ENCODE assay signal across 26 cellular contexts in genomic region chr21:44951186-44951915, GRCh38. TPM values are rescaled to one million over a fixed set of nuclear protein-coding genes. Genes with fewer than 3 reads are reported as not detected.
DNase-seq lines count a peak whose midpoint lies in the region; ATAC-seq, FAIRE-seq and TF ChIP-seq lines count a peak whose summit lies in the region.
"Had no signal": no experiment of that assay in that cellular context is flagged by ENCODE, and none has a peak within 500 bp of the region (broad histone marks: within the 10 kb centered on the region; RNA-seq: fewer than 3 reads in every experiment).

No MANE protein-coding gene starts in this region.

- H3K23ac ChIP-seq in trophoblast cell (ENCODE audit: low read length): no peak overlapping the region

- CTCF ChIA-PET in HepG2 (lab: Yijun Ruan, JAX; ENCODE audit: low intra/inter-chr PET ratio, low total read pairs): no interaction called here

- TF ChIP-seq RAD21 in HepG2 (CRISPR knock-in tag; IDR thresholded peaks at IDR 0.05): no peak

- H2BK5ac ChIP-seq in trophoblast cell (ENCODE audit: low read depth, low read length, poor library complexity): no peak overlapping the region

- no peak overlapping the region for H2BK12ac ChIP-seq in trophoblast cell (ENCODE audit: low read length)

- H3K36me3 ChIP-seq in right lobe of liver (no peaks in the 10 kb centered on the region), HepG2 (replicated peaks in 1 of 2; ENCODE audit: control insufficient read depth in 1 of 2, insufficient read depth in 2 of 2, low read length in 2 of 2) (peaks cover 21 to 61% of the 10 kb centered on the region in 2 experiments; a peak in 4 of 5 replicates), gastroesophageal sphincter (peaks cover 0 to 29% of the 10 kb centered on the region in 2 donors), trophoblast cell (ENCODE audit: control insufficient read depth in 1 of 2, insufficient read depth in 2 of 2, low read length in 2 of 2) (peaks cover 34 to 42% of the 10 kb centered on the region in 2 experiments), BE2C (peaks cover 57% of the 10 kb centered on the region)
- H3K36me3 ChIP-seq: breast epithelium had no signal

- H3K27ac ChIP-seq in right lobe of liver (peak overlapping the region in 1 of 3 donors; percentile 39), HepG2 (ENCODE audit: extremely low read length, insufficient read depth, low read length) (no peak overlapping the region), gastroesophageal sphincter (peak overlapping the region in 3 of 4 donors; percentile 31 to 85 (median 81)), trophoblast cell (ENCODE audit: low read depth, low read length) (no peak overlapping the region)
- H3K27ac ChIP-seq: Peyer's patch, SJCRH30 had no signal

- ATAC-seq in right lobe of liver: peak in 3 of 4 donors; percentile 44 to 69 (median 55)
- ATAC-seq in HepG2: no peak
- no peak for ATAC-seq in gastroesophageal sphincter
- ATAC-seq in GM19455 (IDR thresholded peaks at IDR 0.05; ENCODE audit: unreplicated experiment): no peak
- ATAC-seq in HG03196 (IDR thresholded peaks at IDR 0.05; ENCODE audit: unreplicated experiment): no peak
- ATAC-seq: activated CD4-positive, alpha-beta T cell treated with anti-CD3 and anti-CD28 coated beads for 36 hours; activated naive CD4-positive, alpha-beta T cell treated with anti-CD3 and anti-CD28 coated beads, Interleukin-2, amount 50 U/mL, for 72 hours; activated T-helper 17 cell treated with anti-CD3 and anti-CD28 coated beads, Interleukin-2, amount 50 U/mL, for 72 hours had no signal

- H3K79me1 ChIP-seq in trophoblast cell (ENCODE audit: low read length): peaks cover 3% of the 10 kb centered on the region

- TF ChIP-seq POLR2A in right lobe of liver (IDR thresholded peaks at IDR 0.05): no peak
- no peak for TF ChIP-seq POLR2A in HepG2 (IDR thresholded peaks at IDR 0.05; ENCODE audit: insufficient read depth in 1 of 2, low read depth in 2 of 2, low read length in 2 of 2)
- no peak for TF ChIP-seq POLR2A in gastroesophageal sphincter (IDR thresholded peaks at IDR 0.05)

- 34% methylated on average over 8 of the region's 31 CpGs for WGBS in right lobe of liver (ENCODE audit: insufficient coverage, low coverage, low lambda C conversion rate, missing lambda C conversion rate)
- 99% methylated on average over 30 of the region's 31 CpGs for WGBS in HepG2 (ENCODE audit: low lambda C conversion rate)
- 93% methylated on average over 13 of the region's 31 CpGs; no CpG with 5 or more reads in 1 of the 2 donors for WGBS in gastroesophageal sphincter (ENCODE audit: low coverage in 1 of 2), 2 donors
- WGBS in trophoblast cell (ENCODE audit: extremely low coverage, insufficient coverage, insufficient read length): no CpG with 5 or more reads among the region's 31 CpGs

- POLR2A ChIA-PET in HepG2 (lab: Yijun Ruan, JAX): no interaction called here

- H2BK120ac ChIP-seq in trophoblast cell (ENCODE audit: insufficient read depth, low read length, poor library complexity): no peak overlapping the region

- no peak for FAIRE-seq in HepG2 (lab: Jason Lieb, UNC)
- FAIRE-seq: frontal cortex had no signal

- H3K14ac ChIP-seq in trophoblast cell (ENCODE audit: low read length): no peak overlapping the region

- peak in 2 of 3 donors; percentile 57 to 59 for DNase-seq in right lobe of liver
- DNase-seq in HepG2 (ENCODE audit: low spot score): no peak
- DNase-seq in trophoblast cell: no peak
- no peak for DNase-seq in COR-L47 (lab: John Stamatoyannopoulos, UW)
- no peak for DNase-seq in BE2C
- DNase-seq: activated CD4-positive, alpha-beta T cell treated with anti-CD3 and anti-CD28 coated beads for 36 hours; amygdala; CD4-positive, alpha-beta memory T cell; H9; hypothalamus; NCI-H1436 treated with DMSO at 0.1 percent for 48 hours; NCI-H446 treated with DMSO at 0.1 percent for 48 hours; NCI-H774; Peyer's patch; sigmoid colon; SJCRH30; stimulated activated CD4-positive, alpha-beta T cell treated with anti-CD3 and anti-CD28 coated beads, Interleukin-4, amount 100 ng/mL, for 24 hours; SW 1271 had no signal

- no peak overlapping the region for H3K18ac ChIP-seq in trophoblast cell (ENCODE audit: low read length)

- H3K9ac ChIP-seq in HepG2 (ENCODE audit: insufficient read depth, low read depth, low read length): no peak overlapping the region
- H3K9ac ChIP-seq in trophoblast cell (ENCODE audit: low read length): no peak overlapping the region

- H3K4me3 ChIP-seq in right lobe of liver: no peak overlapping the region
- H3K4me3 ChIP-seq in HepG2 (replicated peaks in 1 of 3; ENCODE audit: insufficient read depth in 1 of 3, low read depth in 2 of 3, low read length in 3 of 3): no peak overlapping the region
- no peak overlapping the region for H3K4me3 ChIP-seq in gastroesophageal sphincter
- no peak overlapping the region for H3K4me3 ChIP-seq in trophoblast cell (ENCODE audit: low read depth, low read length)
- no peak overlapping the region for H3K4me3 ChIP-seq in BE2C (ENCODE audit: low read depth, low read length)
- H3K4me3 ChIP-seq: breast epithelium, Peyer's patch, sigmoid colon, SJCRH30 had no signal

- no peaks in the 10 kb centered on the region for H3K27me3 ChIP-seq in right lobe of liver
- no peaks in the 10 kb centered on the region for H3K27me3 ChIP-seq in HepG2 (ENCODE audit: control insufficient read depth in 1 of 2, insufficient read depth in 2 of 2, low read length in 2 of 2)
- no peaks in the 10 kb centered on the region for H3K27me3 ChIP-seq in gastroesophageal sphincter
- H3K27me3 ChIP-seq in trophoblast cell (ENCODE audit: insufficient read depth, low read length): no peaks in the 10 kb centered on the region
- no peaks in the 10 kb centered on the region for H3K27me3 ChIP-seq in BE2C
- H3K27me3 ChIP-seq: breast epithelium, neutrophil, Peyer's patch, sigmoid colon, SJCRH30 had no signal

- H2AK5ac ChIP-seq in trophoblast cell (ENCODE audit: low read length): no peak overlapping the region

- H3K4me2 ChIP-seq in HepG2 (ENCODE audit: low read depth, low read length): no peak overlapping the region
- no peak overlapping the region for H3K4me2 ChIP-seq in trophoblast cell (ENCODE audit: low read length)

- H4K20me1 ChIP-seq in HepG2 (ENCODE audit: insufficient read depth, low read length): peaks cover 23% of the 10 kb centered on the region; the same call in 1 of the 2 replicates

- H2AFZ ChIP-seq in HepG2 (ENCODE audit: low read length): no peak overlapping the region
- H2AFZ ChIP-seq in trophoblast cell (ENCODE audit: insufficient read depth, low read length, poor library complexity): no peak overlapping the region

- intact Hi-C loops in right lobe of liver (cut with DNase I): loop anchor here (5.0 kb wide), 1 partner anchor 176 kb away; no protein-coding TSS in a partner anchor
- intact Hi-C loops in HepG2 (cut with micrococcal nuclease; ENCODE audit: unreplicated experiment): no loop called here

- no peak overlapping the region for H4K12ac ChIP-seq in trophoblast cell (ENCODE audit: low read depth, low read length)

- H4K91ac ChIP-seq in trophoblast cell (ENCODE audit: low read depth, low read length): no peak overlapping the region

- TF ChIP-seq EP300 in HepG2 (IDR thresholded peaks at IDR 0.05; ENCODE audit: low read depth in 2 of 2, low read length in 2 of 2) (no peak), HepG2 (CRISPR knock-in tag; IDR thresholded peaks at IDR 0.05; ENCODE audit: borderline replicate concordance) (no peak), gastroesophageal sphincter (IDR thresholded peaks at IDR 0.05) (no peak)

- H4K8ac ChIP-seq in trophoblast cell (ENCODE audit: low read depth, low read length): no peak overlapping the region

- no TSS peak for BruUV-seq in HepG2 (replicated peaks; lab: Mats Ljungman, UMichigan)

- TF ChIP-seq CTCF in right lobe of liver (IDR thresholded peaks at IDR 0.05) (no peak), HepG2 (CRISPR knock-in tag; IDR thresholded peaks at IDR 0.05) (no peak), gastroesophageal sphincter (IDR thresholded peaks at IDR 0.05) (no peak), BE2C (IDR thresholded peaks at IDR 0.05; ENCODE audit: low read depth, low read length) (no peak)

- H3K4ac ChIP-seq in trophoblast cell (ENCODE audit: low read depth, low read length): peak overlapping the region; percentile 0

- no peaks in the 10 kb centered on the region for H3K9me3 ChIP-seq in right lobe of liver
- H3K9me3 ChIP-seq in HepG2 (ENCODE audit: low read length): no peaks in the 10 kb centered on the region
- H3K9me3 ChIP-seq in gastroesophageal sphincter: no peaks in the 10 kb centered on the region
- peaks cover 4% of the 10 kb centered on the region for H3K9me3 ChIP-seq in trophoblast cell (ENCODE audit: insufficient read depth, low read depth, low read length)
- H3K9me3 ChIP-seq in BE2C: no peaks in the 10 kb centered on the region
- H3K9me3 ChIP-seq: breast epithelium, neutrophil, Peyer's patch, sigmoid colon, SJCRH30 had no signal

- H3K4me1 ChIP-seq in right lobe of liver: peaks cover 0 to 18% (median 5%) of the 10 kb centered on the region in 4 donors
- H3K4me1 ChIP-seq in HepG2 (ENCODE audit: insufficient read depth, low read length): peaks cover 8% of the 10 kb centered on the region; the same call in 1 of the 2 replicates
- peaks cover 0 to 51% (median 18%) of the 10 kb centered on the region in 3 donors for H3K4me1 ChIP-seq in gastroesophageal sphincter
- H3K4me1 ChIP-seq in trophoblast cell (ENCODE audit: control insufficient read depth in 1 of 2, insufficient read depth in 2 of 2, low read length in 2 of 2): peaks cover 0 to 2% of the 10 kb centered on the region in 2 experiments
- H3K4me1 ChIP-seq in BE2C: no peaks in the 10 kb centered on the region
- H3K4me1 ChIP-seq: SJCRH30 had no signal

- H3K79me2 ChIP-seq in HepG2 (ENCODE audit: insufficient read depth, low read length): peaks cover 54% of the 10 kb centered on the region
- H3K79me2 ChIP-seq in trophoblast cell (ENCODE audit: control insufficient read depth, insufficient read depth, low read length, poor library complexity): peaks cover 4% of the 10 kb centered on the region

- in situ Hi-C loops in HepG2 (cut with HindIII; ENCODE audit: extremely low pct_ligation_motif_present, low pct_unique_long_range_greater_than_20kb): no loop called here

RNA-seq across cellular contexts. Expression of gene SLX9, which starts 11.5 kb away (rescaled TPM):
- total RNA-seq in right lobe of liver (10 to 100 TPM; 15.0 to 27.9 (median 17.1) TPM), HepG2 (2016; rRNA removed; fragmentation: Illumina TruSeq; extraction: Trizol) (47.1 and 51.5 TPM in 2 replicates), gastroesophageal sphincter (10 to 100 TPM; 15.7 to 53.9 (median 36.4) TPM)
- total RNA-seq in HepG2 (2016; cell fraction: cytosol; rRNA removed; fragmentation: Illumina TruSeq; extraction: Trizol; ENCODE audit: low read depth): 43.4 and 50.9 TPM in 2 replicates
- total RNA-seq in HepG2 (2016; cell fraction: insoluble cytoplasmic fraction; rRNA removed; fragmentation: Illumina TruSeq; extraction: Trizol): 51.9 and 55.4 TPM in 2 replicates
- total RNA-seq in HepG2 (2016; cell fraction: membrane; rRNA removed; fragmentation: Illumina TruSeq; extraction: Trizol): 31.2 and 37.8 TPM in 2 replicates
- 17.3 and 20.5 TPM in 2 replicates for total RNA-seq in HepG2 (2016; cell fraction: nucleus; rRNA removed; fragmentation: Illumina TruSeq; extraction: Trizol)
- 21.0 and 22.6 TPM in 2 replicates for polyA plus RNA-seq in HepG2 (2011; rRNA removed)
- 32.4 and 47.0 TPM in 2 replicates for polyA plus RNA-seq in HepG2 (2011; cell fraction: cytosol; rRNA removed)
- 22.9 and 26.2 TPM in 2 replicates for polyA plus RNA-seq in HepG2 (2011; cell fraction: nucleus; rRNA removed)
- 22.9 TPM in 2 replicates for polyA plus RNA-seq in HepG2 (2012)
- 43.3 and 45.1 TPM in 2 replicates for polyA plus RNA-seq in HepG2 (2016; cell fraction: cytosol; fragmentation: Illumina TruSeq; extraction: Trizol; ENCODE audit: low read depth)
- 53.9 and 57.5 TPM in 2 replicates for polyA plus RNA-seq in HepG2 (2016; cell fraction: insoluble cytoplasmic fraction; fragmentation: Illumina TruSeq; extraction: Trizol; ENCODE audit: low read depth)
- 27.6 and 29.8 TPM in 2 replicates for polyA plus RNA-seq in HepG2 (2016; cell fraction: membrane; fragmentation: Illumina TruSeq; extraction: Trizol; ENCODE audit: low read depth)
- polyA plus RNA-seq in HepG2 (2016; cell fraction: nucleus; fragmentation: Illumina TruSeq; extraction: Trizol; ENCODE audit: insufficient read depth, low read depth): 35.4 and 41.4 TPM in 2 replicates
- polyA minus RNA-seq in HepG2 (2011; rRNA and poly(A)+ RNA removed; ENCODE audit: low replicate concordance): 14.1 and 17.2 TPM in 2 replicates
- 15.8 and 22.1 TPM in 2 replicates for polyA minus RNA-seq in HepG2 (2011; cell fraction: cytosol; rRNA and poly(A)+ RNA removed)
- polyA minus RNA-seq in HepG2 (2011; cell fraction: nucleus; rRNA and poly(A)+ RNA removed): 5.8 and 8.6 TPM in 2 replicates
- 19.1 and 21.1 TPM in 2 replicates for polyA plus RNA-seq in trophoblast cell (2013)
- polyA plus RNA-seq in BE2C (2012; ENCODE audit: insufficient read depth, insufficient read length, low read depth): 105 TPM

RNA-seq across cellular contexts. Expression of gene ITGB2, which starts 30.7 kb away (rescaled TPM):
- total RNA-seq in right lobe of liver (10 to 100 TPM; 12.9 to 61.8 (median 36.6) TPM), HepG2 (2016; rRNA removed; fragmentation: Illumina TruSeq; extraction: Trizol) (1.6 and 4.2 TPM in 2 replicates), gastroesophageal sphincter (100 to 1,000 TPM in 1 of 4 donors, 10 to 100 TPM in 3; 10.4 to 112 (median 41.4) TPM)
- total RNA-seq in HepG2 (2016; cell fraction: cytosol; rRNA removed; fragmentation: Illumina TruSeq; extraction: Trizol; ENCODE audit: low read depth): 0.71 and 0.91 TPM in 2 replicates
- total RNA-seq in HepG2 (2016; cell fraction: insoluble cytoplasmic fraction; rRNA removed; fragmentation: Illumina TruSeq; extraction: Trizol): 2.3 and 3.5 TPM in 2 replicates
- total RNA-seq in HepG2 (2016; cell fraction: membrane; rRNA removed; fragmentation: Illumina TruSeq; extraction: Trizol): 1.2 and 1.9 TPM in 2 replicates
- total RNA-seq in HepG2 (2016; cell fraction: nucleus; rRNA removed; fragmentation: Illumina TruSeq; extraction: Trizol): 6.5 and 6.6 TPM in 2 replicates
- polyA plus RNA-seq in HepG2 (2011; rRNA removed): 18.0 and 26.4 TPM in 2 replicates
- 22.3 and 25.2 TPM in 2 replicates for polyA plus RNA-seq in HepG2 (2011; cell fraction: cytosol; rRNA removed)
- polyA plus RNA-seq in HepG2 (2011; cell fraction: nucleus; rRNA removed): 63.6 and 64.3 TPM in 2 replicates
- 28.1 and 37.9 TPM in 2 replicates for polyA plus RNA-seq in HepG2 (2012)
- 0.53 and 1.0 TPM in 2 replicates for polyA plus RNA-seq in HepG2 (2016; cell fraction: cytosol; fragmentation: Illumina TruSeq; extraction: Trizol; ENCODE audit: low read depth)
- polyA plus RNA-seq in HepG2 (2016; cell fraction: insoluble cytoplasmic fraction; fragmentation: Illumina TruSeq; extraction: Trizol; ENCODE audit: low read depth): 2.2 and 2.5 TPM in 2 replicates
- 1.3 and 1.5 TPM in 2 replicates for polyA plus RNA-seq in HepG2 (2016; cell fraction: membrane; fragmentation: Illumina TruSeq; extraction: Trizol; ENCODE audit: low read depth)
- polyA plus RNA-seq in HepG2 (2016; cell fraction: nucleus; fragmentation: Illumina TruSeq; extraction: Trizol; ENCODE audit: insufficient read depth, low read depth): 5.9 and 7.0 TPM in 2 replicates
- polyA minus RNA-seq in HepG2 (2011; rRNA and poly(A)+ RNA removed; ENCODE audit: low replicate concordance): 1.4 and 26.8 TPM in 2 replicates
- 11.9 and 12.6 TPM in 2 replicates for polyA minus RNA-seq in HepG2 (2011; cell fraction: cytosol; rRNA and poly(A)+ RNA removed)
- 10.0 and 14.7 TPM in 2 replicates for polyA minus RNA-seq in HepG2 (2011; cell fraction: nucleus; rRNA and poly(A)+ RNA removed)
- polyA plus RNA-seq in trophoblast cell (2013): 0.03 TPM in 2 replicates
- polyA plus RNA-seq in BE2C (2012; ENCODE audit: insufficient read depth, insufficient read length, low read depth): not detected

Comparison
In these comparisons a context has a peak if more than half of its experiments do, and no peak if none do; other contexts are left out.
1. ATAC-seq: peak in right lobe of liver (3 of 4); none in HepG2 (single experiment), gastroesophageal sphincter (single experiment), GM19455 (single experiment) and HG03196 (single experiment).
2. DNase-seq: peak in right lobe of liver (2 of 3); none in HepG2 (single experiment), trophoblast cell (0 of 2), COR-L47 (single experiment) and BE2C (single experiment).
3. H3K27ac ChIP-seq: peak in gastroesophageal sphincter (3 of 4); none in HepG2 (single experiment) and trophoblast cell (single experiment).